18 cellular contexts compared by ENCODE assay signal in genomic region chr14:75823334-75823733, GRCh38.
A peak's percentile ranks its signal among the peaks of the same experiment; 100 is the strongest.
DNase-seq lines count a peak whose midpoint lies in the region; ATAC-seq and TF ChIP-seq lines count a peak whose summit lies in the region.
"Had no signal": no experiment of that assay in that cellular context is flagged by ENCODE, and none has a peak within 500 bp of the region (broad histone marks: within the 10 kb centered on the region; RNA-seq: fewer than 3 reads in every experiment).

No MANE protein-coding gene starts in this region.

- TF ChIP-seq POLR2A in esophagus squamous epithelium (IDR thresholded peaks at IDR 0.05), result no peak
- no peak for TF ChIP-seq POLR2A in testis (IDR thresholded peaks at IDR 0.05)

- H3K4me3 ChIP-seq in esophagus squamous epithelium (no peak overlapping the region), testis (no peak overlapping the region)

- no peak for ATAC-seq in GM21529 (IDR thresholded peaks at IDR 0.05; ENCODE audit: unreplicated experiment)
- ATAC-seq: Panc1; stimulated activated naive CD8-positive, alpha-beta T cell treated with anti-CD3 and anti-CD28 coated beads, Interleukin-15, Interleukin-2, amounts not matched to agents 100 U/mL and 50 U/mL, for 24 hours had no signal

- intact Hi-C loops in esophagus squamous epithelium (cut with DNase I), result no loop called here
- intact Hi-C loops in testis (cut with DNase I; ENCODE audit: low total_unique reads), result no loop called here

- peaks cover 0 to 52% (median 9%) of the 10 kb centered on the region in 3 donors for H3K4me1 ChIP-seq in esophagus squamous epithelium
- peaks cover 20% of the 10 kb centered on the region for H3K4me1 ChIP-seq in testis

- H3K4me1 Mint-ChIP-seq in mesothelial cell of epicardium, result peaks cover 52% of the 10 kb centered on the region
- H3K4me1 Mint-ChIP-seq: activated B cell treated with CpG ODN at 0.5 μM for 24 hours had no signal

- H3K27ac ChIP-seq in esophagus squamous epithelium (peak overlapping the region in 3 of 4 donors; percentile 45 to 68 (median 55)), testis (peak overlapping the region in 1 of 2 donors; percentile 85)

- peak; percentile 32 for DNase-seq in LHCN-M2 (ENCODE audit: low read depth)
- no peak for DNase-seq in esophagus squamous epithelium (lab: John Stamatoyannopoulos, UW)
- DNase-seq in mesothelial cell of epicardium (ENCODE audit: low spot score in 2 of 2, unreplicated experiment in 2 of 2), result no peak
- DNase-seq in testis, result peak; percentile 31
- no peak for DNase-seq in GDM1 (lab: John Stamatoyannopoulos, UW)
- no peak for DNase-seq in stimulated activated CD4-positive, alpha-beta T cell treated with anti-CD3 and anti-CD28 coated beads, Interleukin-2, amount 100 ng/mL, for 48 hours
- no peak for DNase-seq in NCI-H2029 (lab: John Stamatoyannopoulos, UW)
- DNase-seq: activated B cell treated with CpG ODN at 0.5 μM for 24 hours; activated naive CD4-positive, alpha-beta T cell treated with Interleukin-2 at 50 U/mL for 16 hours; caudate nucleus; KG1; NCI-H1694; NCI-H526; nephron progenitor cell; stimulated activated naive CD8-positive, alpha-beta T cell treated with anti-CD3 and anti-CD28 coated beads, Interleukin-15, Interleukin-2, amounts not matched to agents 100 U/mL and 50 U/mL, for 24 hours; T-helper 1 cell had no signal

- TF ChIP-seq CTCF in esophagus squamous epithelium (IDR thresholded peaks at IDR 0.05) (no peak), mesothelial cell of epicardium (IDR thresholded peaks at IDR 0.05; ENCODE audit: unreplicated experiment) (no peak), testis (IDR thresholded peaks at IDR 0.05) (no peak)

- peaks cover 10% of the 10 kb centered on the region for H3K36me3 Mint-ChIP-seq in mesothelial cell of epicardium

- H3K36me3 ChIP-seq in esophagus squamous epithelium (peaks cover 0 to 25% (median 0%) of the 10 kb centered on the region in 3 donors), testis (ENCODE audit: low read depth, missing control alignments) (no peaks in the 10 kb centered on the region)

- no peaks in the 10 kb centered on the region for H3K27me3 Mint-ChIP-seq in mesothelial cell of epicardium (ENCODE audit: low read depth)
- H3K27me3 Mint-ChIP-seq: activated B cell treated with CpG ODN at 0.5 μM for 24 hours had no signal

- H3K9me3 ChIP-seq in esophagus squamous epithelium, result no peaks in the 10 kb centered on the region
- H3K9me3 ChIP-seq in testis, result no peaks in the 10 kb centered on the region

- H3K27me3 ChIP-seq in esophagus squamous epithelium (no peaks in the 10 kb centered on the region), testis (no peaks in the 10 kb centered on the region)

- WGBS in esophagus squamous epithelium, 2 donors, result 56 to 77% methylated on average over 4 of the region's 4 CpGs
- WGBS in testis, 2 donors, result 42 to 51% methylated on average over 4 of the region's 4 CpGs

- no peak overlapping the region for H3K4me3 Mint-ChIP-seq in mesothelial cell of epicardium
- H3K4me3 Mint-ChIP-seq: activated B cell treated with CpG ODN at 0.5 μM for 24 hours, nephron progenitor cell had no signal

- H3K27ac Mint-ChIP-seq in mesothelial cell of epicardium, result peak overlapping the region; percentile 81
- H3K27ac Mint-ChIP-seq: activated B cell treated with CpG ODN at 0.5 μM for 24 hours had no signal

- no peaks in the 10 kb centered on the region for H3K9me3 Mint-ChIP-seq in mesothelial cell of epicardium
- H3K9me3 Mint-ChIP-seq: activated B cell treated with CpG ODN at 0.5 μM for 24 hours, nephron progenitor cell had no signal

Comparison
In these comparisons a context has a peak if more than half of its experiments do, and no peak if none do; other contexts are left out.
1. DNase-seq: peak in LHCN-M2 (single experiment) and testis (single experiment); none in esophagus squamous epithelium (single experiment), mesothelial cell of epicardium (0 of 2), GDM1 (single experiment), stimulated activated CD4-positive, alpha-beta T cell treated with anti-CD3 and anti-CD28 coated beads, Interleukin-2, amount 100 ng/mL, for 48 hours (0 of 2) and NCI-H2029 (single experiment).